Comparison of ENCODE assay signal across 12 cellular contexts in genomic region chr20:44207066-44207723, GRCh38. TPM values are rescaled to one million over a fixed set of nuclear protein-coding genes. Genes with fewer than 3 reads are reported as not detected.
DNase-seq lines count a peak whose midpoint lies in the region; ATAC-seq and TF ChIP-seq lines count a peak whose summit lies in the region.
"Had no signal": no experiment of that assay in that cellular context is flagged by ENCODE, and none has a peak within 500 bp of the region (broad histone marks: within the 10 kb centered on the region; RNA-seq: fewer than 3 reads in every experiment).

No MANE protein-coding gene starts in this region.

- H3K9me3 ChIP-seq in breast epithelium: no peaks in the 10 kb centered on the region
- no peaks in the 10 kb centered on the region for H3K9me3 ChIP-seq in SK-N-MC (ENCODE audit: low read depth, low read length)
- no peaks in the 10 kb centered on the region for H3K9me3 ChIP-seq in thoracic aorta

- H3K4me3 ChIP-seq in breast epithelium (no peak overlapping the region), SK-N-MC (no peak overlapping the region), thoracic aorta (peak overlapping the region; percentile 41)

- H3K9me3 Mint-ChIP-seq in MCF 10A (ENCODE audit: unreplicated experiment): no peaks in the 10 kb centered on the region
- no peaks in the 10 kb centered on the region for H3K9me3 Mint-ChIP-seq in effector memory CD8-positive, alpha-beta T cell

- H3K27me3 ChIP-seq in breast epithelium (no peaks in the 10 kb centered on the region), thoracic aorta (replicated peaks; ENCODE audit: insufficient read depth) (no peaks in the 10 kb centered on the region)

- TF ChIP-seq POLR2A in breast epithelium (IDR thresholded peaks at IDR 0.05): no peak

- DNase-seq in MCF 10A (ENCODE audit: unreplicated experiment) (no peak), breast epithelium (ENCODE audit: low spot score in 2 of 2) (no peak), SK-N-MC (ENCODE audit: low read depth, low spot score) (no peak), iris pigment epithelial cell (ENCODE audit: low read depth) (peak; percentile 43), thoracic aorta (ENCODE audit: low spot score) (no peak), cerebellar cortex (ENCODE audit: low spot score) (no peak), HT-29 (ENCODE audit: low spot score) (no peak)
- DNase-seq in effector memory CD8-positive, alpha-beta T cell: no peak
- DNase-seq: C1 segment of cervical spinal cord; stimulated activated CD4-positive, alpha-beta T cell treated with anti-CD3 and anti-CD28 coated beads, Interleukin-1b, Interleukin-23, amount 100 ng/mL, for 48 hours; T1000 had no signal

- H3K4me1 ChIP-seq in breast epithelium (peaks cover 5 to 16% of the 10 kb centered on the region in 2 donors), thoracic aorta (ENCODE audit: control insufficient read depth in 1 of 2, low read depth in 2 of 2) (peaks cover 43 to 70% of the 10 kb centered on the region in 2 donors)

- peak overlapping the region; percentile 100 for H3K27ac Mint-ChIP-seq in MCF 10A (ENCODE audit: low read depth, unreplicated experiment)
- peak overlapping the region in 1 of 2 donors; percentile 35 for H3K27ac Mint-ChIP-seq in effector memory CD8-positive, alpha-beta T cell

- no peaks in the 10 kb centered on the region for H3K36me3 ChIP-seq in breast epithelium
- H3K36me3 ChIP-seq in SK-N-MC (ENCODE audit: insufficient read depth, low read length): peaks cover 33% of the 10 kb centered on the region
- H3K36me3 ChIP-seq in thoracic aorta: peaks cover 17% of the 10 kb centered on the region

- intact Hi-C loops in MCF 10A (cut with micrococcal nuclease): no loop called here
- intact Hi-C loops in breast epithelium (cut with DNase I; ENCODE audit: low total_unique reads): no loop called here

- CTCF ChIA-PET in MCF 10A (lab: Yijun Ruan, JAX): interaction anchor here (0.6 to 1.3 kb wide), 7 partner anchors 10 to 1571 kb away, joined by 3 to 6 read pairs (median 3); no protein-coding TSS in a partner anchor

- peak overlapping the region; percentile 100 for H3K4me3 Mint-ChIP-seq in MCF 10A (ENCODE audit: unreplicated experiment)
- peak overlapping the region in 1 of 2 donors; percentile 36 for H3K4me3 Mint-ChIP-seq in effector memory CD8-positive, alpha-beta T cell

- H3K9ac ChIP-seq in SK-N-MC (ENCODE audit: insufficient read length): peak overlapping the region; percentile 31

- POLR2A ChIA-PET in MCF 10A (lab: Yijun Ruan, JAX): interaction anchor here (0.8 to 2.6 kb wide), 11 partner anchors 11 to 750 kb away, joined by 3 to 12 read pairs (median 6); partner anchors contain the start of genes FITM2, SRSF6 and TTPAL

- H3K27me3 Mint-ChIP-seq in MCF 10A (ENCODE audit: insufficient read depth, unreplicated experiment): no peaks in the 10 kb centered on the region
- H3K27me3 Mint-ChIP-seq in effector memory CD8-positive, alpha-beta T cell: no peaks in the 10 kb centered on the region

- no peak for TF ChIP-seq CTCF in MCF 10A (IDR thresholded peaks at IDR 0.05; ENCODE audit: unreplicated experiment)
- TF ChIP-seq CTCF in breast epithelium (IDR thresholded peaks at IDR 0.05): no peak
- TF ChIP-seq CTCF in thoracic aorta (IDR thresholded peaks at IDR 0.05): no peak

- no peak for ATAC-seq in thoracic aorta (ENCODE audit: insufficient number of reproducible peaks, low FRiP score, low read depth)
- no peak for ATAC-seq in effector memory CD8-positive, alpha-beta T cell (replicated peaks)

- H3K27ac ChIP-seq in breast epithelium: peak overlapping the region in 1 of 2 donors; percentile 98
- peak overlapping the region; percentile 53 for H3K27ac ChIP-seq in SK-N-MC
- H3K27ac ChIP-seq in thoracic aorta: peak overlapping the region in 1 of 2 donors; percentile 29

- BruUV-seq in MCF 10A (replicated peaks; lab: Mats Ljungman, UMichigan): no TSS peak

- H3K36me3 Mint-ChIP-seq in MCF 10A (ENCODE audit: insufficient read depth, unreplicated experiment): peaks cover 72% of the 10 kb centered on the region
- H3K36me3 Mint-ChIP-seq in effector memory CD8-positive, alpha-beta T cell (ENCODE audit: insufficient read depth): peaks cover 58% of the 10 kb centered on the region

- peaks cover 38% of the 10 kb centered on the region for H3K4me1 Mint-ChIP-seq in MCF 10A (ENCODE audit: insufficient read depth, unreplicated experiment)
- peaks cover 32 to 45% of the 10 kb centered on the region in 2 donors for H3K4me1 Mint-ChIP-seq in effector memory CD8-positive, alpha-beta T cell (ENCODE audit: low read depth in 2 of 2)

RNA-seq across cellular contexts. Expression of gene OSER1, which starts 3.4 kb away (rescaled TPM):
- total RNA-seq in MCF 10A (2022) (45.4 and 50.8 TPM in 2 replicates), breast epithelium (10 to 100 TPM; 59.6 to 73.8 (median 67.2) TPM), thoracic aorta (10 to 100 TPM; 33.6 to 34.4 TPM)
- 44.3 and 46.3 TPM in 2 replicates for total RNA-seq in HT-29 (2014; rRNA removed; shearing (Covaris generic))

RNA-seq across cellular contexts. Expression of gene JPH2, which starts 20.2 kb away (rescaled TPM):
- total RNA-seq in MCF 10A (2022): 11.1 and 14.7 TPM in 2 replicates
- 10 to 100 TPM in 2 of 3 donors, 1 to 10 TPM in 1; 9.3 to 16.4 (median 16.2) TPM for total RNA-seq in breast epithelium
- total RNA-seq in thoracic aorta: 100 to 1,000 TPM; 169 to 179 TPM
- total RNA-seq in HT-29 (2014; rRNA removed; shearing (Covaris generic)): 0.03 and 0.18 TPM in 2 replicates

RNA-seq across cellular contexts. Expression of gene GDAP1L1, which starts 39.9 kb away (rescaled TPM):
- 0.37 TPM in 1 of 2 replicates, not detected in the other for total RNA-seq in MCF 10A (2022)
- total RNA-seq in breast epithelium: not detected
- total RNA-seq in thoracic aorta: not detected
- total RNA-seq in HT-29 (2014; rRNA removed; shearing (Covaris generic)): not detected in 2 replicates
- total RNA-seq: dermis microvascular lymphatic vessel endothelial cell had no signal
